In genomic region chr14:91293281-91293680, GRCh38 we compare ENCODE assay signal across 17 cellular contexts. TPM values are rescaled to one million over a fixed set of nuclear protein-coding genes. Genes with fewer than 3 reads are reported as not detected.
A peak's percentile ranks its signal among the peaks of the same experiment; 100 is the strongest.
DNase-seq lines count a peak whose midpoint lies in the region; ATAC-seq and TF ChIP-seq lines count a peak whose summit lies in the region.
"Had no signal": no experiment of that assay in that cellular context is flagged by ENCODE, and none has a peak within 500 bp of the region (broad histone marks: within the 10 kb centered on the region; RNA-seq: fewer than 3 reads in every experiment).

No MANE protein-coding gene starts in this region.

- H3K4me3 ChIP-seq in vagina = no peak overlapping the region
- H3K4me3 ChIP-seq: GM23338, pancreas, thoracic aorta had no signal

- H3K9me3 Mint-ChIP-seq in stimulated activated naive CD8-positive, alpha-beta T cell treated with anti-CD3 and anti-CD28 coated beads, Interleukin-15, Interleukin-2, amounts not matched to agents 100 ng/mL and 50 ng/mL, for 24 hours = no peaks in the 10 kb centered on the region
- H3K9me3 Mint-ChIP-seq in activated CD8-positive, alpha-beta T cell treated with anti-CD3 and anti-CD28 coated beads for 36 hours = no peaks in the 10 kb centered on the region
- H3K9me3 Mint-ChIP-seq: GM23338 had no signal

- no peak for TF ChIP-seq POLR2A in vagina (IDR thresholded peaks at IDR 0.05)

- no peaks in the 10 kb centered on the region for H3K9me3 ChIP-seq in vagina
- H3K9me3 ChIP-seq: pancreas, thoracic aorta had no signal

- H3K27me3 Mint-ChIP-seq in stimulated activated naive CD8-positive, alpha-beta T cell treated with anti-CD3 and anti-CD28 coated beads, Interleukin-15, Interleukin-2, amounts not matched to agents 100 ng/mL and 50 ng/mL, for 24 hours = no peaks in the 10 kb centered on the region
- H3K27me3 Mint-ChIP-seq in activated CD8-positive, alpha-beta T cell treated with anti-CD3 and anti-CD28 coated beads for 36 hours = no peaks in the 10 kb centered on the region

- H3K4me1 ChIP-seq in foreskin keratinocyte = no peaks in the 10 kb centered on the region
- no peaks in the 10 kb centered on the region for H3K4me1 ChIP-seq in vagina
- H3K4me1 ChIP-seq: pancreas had no signal

- DNase-seq in stimulated activated naive CD8-positive, alpha-beta T cell treated with anti-CD3 and anti-CD28 coated beads, Interleukin-15, Interleukin-2, amounts not matched to agents 100 U/mL and 50 U/mL, for 24 hours = no peak
- no peak for DNase-seq in activated CD8-positive, alpha-beta T cell treated with anti-CD3 and anti-CD28 coated beads for 36 hours
- DNase-seq in foreskin keratinocyte = no peak
- DNase-seq in vagina (ENCODE audit: extremely low spot score in 2 of 2) = peak; percentile 91 to 100
- no peak for DNase-seq in COLO829 (ENCODE audit: low spot score)
- no peak for DNase-seq in 8988T
- DNase-seq: left colon; NCI-H187; NCI-H510A treated with DMSO at 0.1 percent for 48 hours; SIG-M5; stimulated activated CD4-positive, alpha-beta T cell treated with anti-CD3 and anti-CD28 coated beads, Interleukin-4, amount 100 ng/mL, for 24 hours had no signal

- H3K4me3 Mint-ChIP-seq in stimulated activated naive CD8-positive, alpha-beta T cell treated with anti-CD3 and anti-CD28 coated beads, Interleukin-15, Interleukin-2, amounts not matched to agents 100 ng/mL and 50 ng/mL, for 24 hours = no peak overlapping the region
- no peak overlapping the region for H3K4me3 Mint-ChIP-seq in activated CD8-positive, alpha-beta T cell treated with anti-CD3 and anti-CD28 coated beads for 36 hours
- H3K4me3 Mint-ChIP-seq: GM23338 had no signal

- POLR2A ChIA-PET in activated CD8-positive, alpha-beta T cell treated with anti-CD3 and anti-CD28 coated beads for 36 hours (lab: Charles Lee) = interaction anchor here (0.7 to 0.8 kb wide), 2 partner anchors 13 to 275 kb away, joined by 3 read pairs; no protein-coding TSS in a partner anchor

- CTCF ChIA-PET in activated CD8-positive, alpha-beta T cell treated with anti-CD3 and anti-CD28 coated beads for 36 hours (lab: Charles Lee) = interaction anchor here (0.7 to 1.0 kb wide), 3 partner anchors 10 to 118 kb away, joined by 3 read pairs; partner anchors contain the start of gene GPR68

- H3K4me1 Mint-ChIP-seq in stimulated activated naive CD8-positive, alpha-beta T cell treated with anti-CD3 and anti-CD28 coated beads, Interleukin-15, Interleukin-2, amounts not matched to agents 100 ng/mL and 50 ng/mL, for 24 hours (ENCODE audit: low read depth) = peaks cover 5% of the 10 kb centered on the region
- peaks cover 26% of the 10 kb centered on the region for H3K4me1 Mint-ChIP-seq in activated CD8-positive, alpha-beta T cell treated with anti-CD3 and anti-CD28 coated beads for 36 hours (ENCODE audit: low read depth)
- H3K4me1 Mint-ChIP-seq: GM23338 had no signal

- H3K36me3 ChIP-seq in vagina = peaks cover 0 to 22% of the 10 kb centered on the region in 2 donors
- H3K36me3 ChIP-seq: thoracic aorta had no signal

- peak overlapping the region; percentile 64 for H3K27ac Mint-ChIP-seq in stimulated activated naive CD8-positive, alpha-beta T cell treated with anti-CD3 and anti-CD28 coated beads, Interleukin-15, Interleukin-2, amounts not matched to agents 100 ng/mL and 50 ng/mL, for 24 hours
- H3K27ac Mint-ChIP-seq in activated CD8-positive, alpha-beta T cell treated with anti-CD3 and anti-CD28 coated beads for 36 hours = peak overlapping the region; percentile 91
- H3K27ac Mint-ChIP-seq: GM23338 had no signal

- intact Hi-C loops in activated CD8-positive, alpha-beta T cell treated with anti-CD3 and anti-CD28 coated beads for 36 hours (cut with micrococcal nuclease) = no loop called here
- intact Hi-C loops in vagina (cut with DNase I) = no loop called here

- H3K27ac ChIP-seq in foreskin keratinocyte (no peak overlapping the region), vagina (no peak overlapping the region)
- H3K27ac ChIP-seq: pancreas, thoracic aorta had no signal

- H3K27me3 ChIP-seq in foreskin keratinocyte (no peaks in the 10 kb centered on the region), vagina (no peaks in the 10 kb centered on the region)
- H3K27me3 ChIP-seq: pancreas had no signal

- TF ChIP-seq CTCF in activated CD8-positive, alpha-beta T cell treated with anti-CD3 and anti-CD28 coated beads for 36 hours (IDR thresholded peaks at IDR 0.05) = no peak
- TF ChIP-seq CTCF in foreskin keratinocyte (conservative IDR thresholded peaks at IDR 0.05) = no peak
- no peak for TF ChIP-seq CTCF in vagina (IDR thresholded peaks at IDR 0.05)

- ATAC-seq in stimulated activated naive CD8-positive, alpha-beta T cell treated with anti-CD3 and anti-CD28 coated beads, Interleukin-15, Interleukin-2, amounts not matched to agents 100 U/mL and 50 U/mL, for 24 hours = no peak
- no peak for ATAC-seq in activated CD8-positive, alpha-beta T cell treated with anti-CD3 and anti-CD28 coated beads for 36 hours
- peak; percentile 28 for ATAC-seq in foreskin keratinocyte
- ATAC-seq in GM18520 (IDR thresholded peaks at IDR 0.05; ENCODE audit: unreplicated experiment) = no peak
- ATAC-seq: activated CD4-positive, CD25-positive, alpha-beta regulatory T cell treated with anti-CD3 and anti-CD28 coated beads, Interleukin-2, amount 50 U/mL, for 24 hours; GM23338; left colon; pancreas had no signal

- H3K36me3 Mint-ChIP-seq in stimulated activated naive CD8-positive, alpha-beta T cell treated with anti-CD3 and anti-CD28 coated beads, Interleukin-15, Interleukin-2, amounts not matched to agents 100 ng/mL and 50 ng/mL, for 24 hours (ENCODE audit: low read depth) = peaks cover 80% of the 10 kb centered on the region
- H3K36me3 Mint-ChIP-seq in activated CD8-positive, alpha-beta T cell treated with anti-CD3 and anti-CD28 coated beads for 36 hours (ENCODE audit: low read depth) = peaks cover 80% of the 10 kb centered on the region

RNA-seq across cellular contexts. Expression of gene GPR68, which starts 48.8 kb away (rescaled TPM):
- total RNA-seq in activated CD8-positive, alpha-beta T cell treated with anti-CD3 and anti-CD28 coated beads for 36 hours = 10 to 100 TPM; 11.9 to 14.0 TPM
- 0.95 and 2.5 TPM in 2 replicates for total RNA-seq in foreskin keratinocyte
- 0.70 and 2.0 TPM in 2 replicates for polyA plus RNA-seq in foreskin keratinocyte
- 4.2 TPM for total RNA-seq in vagina

Comparison
In these comparisons a context has a peak if more than half of its experiments do, and no peak if none do; other contexts are left out.
1. DNase-seq: peak in vagina (2 of 2); none in stimulated activated naive CD8-positive, alpha-beta T cell treated with anti-CD3 and anti-CD28 coated beads, Interleukin-15, Interleukin-2, amounts not matched to agents 100 U/mL and 50 U/mL, for 24 hours (single experiment), activated CD8-positive, alpha-beta T cell treated with anti-CD3 and anti-CD28 coated beads for 36 hours (single experiment), foreskin keratinocyte (0 of 2), COLO829 (single experiment) and 8988T (single experiment).